ENCODE assay signal across 15 cellular contexts in genomic region chr1:68180441-68181164, GRCh38. TPM values are rescaled to one million over a fixed set of nuclear protein-coding genes. Genes with fewer than 3 reads are reported as not detected.
DNase-seq lines count a peak whose midpoint lies in the region; ATAC-seq and TF ChIP-seq lines count a peak whose summit lies in the region.
"Had no signal": no experiment of that assay in that cellular context is flagged by ENCODE, and none has a peak within 500 bp of the region (broad histone marks: within the 10 kb centered on the region; RNA-seq: fewer than 3 reads in every experiment).

No MANE protein-coding gene starts in this region.

- peak overlapping the region in 1 of 3 experiments; percentile 44 for H3K4me3 Mint-ChIP-seq in nephron
- H3K4me3 Mint-ChIP-seq: CD8-positive, alpha-beta T cell; WTC11 had no signal

- H3K27me3 ChIP-seq in H7 (ENCODE audit: control insufficient read depth, insufficient read depth, low read length), result no peaks in the 10 kb centered on the region; the same call in 1 of the 2 replicates
- H3K27me3 ChIP-seq: esophagus muscularis mucosa had no signal

- peaks cover 68% of the 10 kb centered on the region for H3K4me1 Mint-ChIP-seq in nephron
- H3K4me1 Mint-ChIP-seq: WTC11 had no signal

- peak overlapping the region in 2 of 3 experiments; percentile 11 to 51 for H3K27ac Mint-ChIP-seq in nephron
- H3K27ac Mint-ChIP-seq: CD8-positive, alpha-beta T cell; WTC11 had no signal

- peaks cover 33% of the 10 kb centered on the region for H3K36me3 Mint-ChIP-seq in nephron (ENCODE audit: low read depth)
- H3K36me3 Mint-ChIP-seq: CD8-positive, alpha-beta T cell; WTC11 had no signal

- H3K4me3 ChIP-seq in H7 (ENCODE audit: insufficient read depth, low read depth, low read length), result no peak overlapping the region
- H3K4me3 ChIP-seq: esophagus muscularis mucosa, thoracic aorta had no signal

- ATAC-seq in GM18909 (IDR thresholded peaks at IDR 0.05; ENCODE audit: poor library complexity, unreplicated experiment) (peak; percentile 53), GM21786 (IDR thresholded peaks at IDR 0.05; ENCODE audit: unreplicated experiment) (peak; percentile 56), HG03159 (IDR thresholded peaks at IDR 0.05; ENCODE audit: unreplicated experiment) (peak; percentile 61)
- ATAC-seq: CD8-positive, alpha-beta T cell; WTC11 had no signal

- H3K27me3 Mint-ChIP-seq in nephron (ENCODE audit: low read depth), result no peaks in the 10 kb centered on the region

- no peak for TF ChIP-seq CTCF in nephron (IDR thresholded peaks at IDR 0.05; ENCODE audit: unreplicated experiment in 3 of 3)

- DNase-seq in NCI-H524 (lab: John Stamatoyannopoulos, UW) (no peak), H7 (no peak), NCI-H526 (lab: John Stamatoyannopoulos, UW) (no peak), inferior parietal cortex (ENCODE audit: extremely low spot score) (no peak)
- DNase-seq: CD8-positive, alpha-beta T cell; GDM1; hippocampal formation; NCI-H2081 had no signal

- H3K36me3 ChIP-seq in H7 (replicated peaks; ENCODE audit: control insufficient read depth, insufficient read depth, low read length), result no peaks in the 10 kb centered on the region
- H3K36me3 ChIP-seq: esophagus muscularis mucosa, thoracic aorta had no signal

- H3K9me3 Mint-ChIP-seq in nephron, result no peaks in the 10 kb centered on the region
- H3K9me3 Mint-ChIP-seq: CD8-positive, alpha-beta T cell had no signal

RNA-seq across cellular contexts. Expression of gene WLS, which starts 51.7 kb away (rescaled TPM):
- 8.3 and 9.5 TPM in 2 replicates for total RNA-seq in H7 (2014; rRNA removed; shearing (Covaris generic))
- total RNA-seq: CD8-positive, alpha-beta T cell had no signal
